1 cellular context compared by ENCODE assay signal in the genomic region with DNA sequence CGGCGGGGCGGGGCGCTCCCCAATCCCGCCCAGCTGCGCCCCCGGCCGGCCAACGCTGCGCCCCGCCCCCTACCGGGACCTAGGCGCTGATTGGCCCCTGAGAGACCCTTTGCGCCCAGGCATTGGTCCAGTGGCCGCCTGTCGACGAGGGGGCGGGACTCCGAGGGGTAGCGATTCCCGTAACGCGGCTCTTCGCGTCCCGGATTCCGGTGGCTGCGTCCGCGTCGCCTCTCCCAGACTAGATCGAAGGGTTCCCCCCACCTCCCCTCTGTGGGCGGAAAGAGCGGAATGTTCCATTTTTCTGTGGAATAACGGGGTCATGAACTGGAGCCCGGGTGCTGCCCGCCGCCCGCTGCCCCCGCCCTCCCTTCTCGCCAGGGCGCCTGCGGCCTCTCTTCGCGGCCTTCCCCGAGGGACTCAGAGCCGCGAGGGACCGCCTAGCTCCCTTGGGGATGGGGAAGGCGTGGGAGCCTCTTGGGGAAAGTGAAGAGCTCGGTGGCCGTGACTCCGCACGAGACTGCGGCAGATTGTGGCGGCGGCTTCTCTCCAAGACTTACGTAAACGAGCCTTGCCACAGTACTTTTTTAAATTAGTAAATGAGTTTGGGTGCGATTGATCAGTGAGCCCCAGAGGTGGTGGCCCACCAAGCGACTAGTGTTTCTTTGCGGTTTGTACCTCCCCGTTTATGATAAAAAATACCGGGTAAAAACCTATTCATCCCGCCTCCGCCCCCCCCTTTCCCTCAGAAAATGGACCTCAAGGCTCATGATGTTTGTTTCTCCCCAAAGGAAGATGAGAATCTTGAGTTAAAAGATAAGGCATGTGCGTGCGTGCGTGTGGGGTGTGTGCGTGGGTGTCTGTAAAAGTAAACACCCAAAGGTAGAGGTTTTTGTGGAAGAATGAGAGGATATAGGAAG.
A peak's percentile ranks its signal among the peaks of the same experiment; 100 is the strongest.
TF ChIP-seq lines count a peak whose summit lies in the region.

No MANE protein-coding gene starts in this region.

TF ChIP-seq in A549, 52 proteins besides CTCF, POLR2A, EP300 and RAD21 (continued from another document):
- TF ChIP-seq HEYL (CRISPR knock-in tag; IDR thresholded peaks at IDR 0.05) (no peak), ZC3H11A (IDR thresholded peaks at IDR 0.05) (no peak), HMGXB4 (CRISPR knock-in tag; IDR thresholded peaks at IDR 0.05; ENCODE audit: borderline replicate concordance) (no peak), EHMT2 (IDR thresholded peaks at IDR 0.05; ENCODE audit: low read depth) (no peak), EHF (CRISPR knock-in tag; IDR thresholded peaks at IDR 0.05) (no peak), JUN (IDR thresholded peaks at IDR 0.05) (peak; percentile 71 to 92; a peak in 3 of 5 replicates), PHF8 (IDR thresholded peaks at IDR 0.05; ENCODE audit: borderline replicate concordance, low read depth) (peak; percentile 66; the same call in 1 of the 2 replicates), SMC3 (IDR thresholded peaks at IDR 0.05) (no peak), CHD4 (IDR thresholded peaks at IDR 0.05; ENCODE audit: borderline replicate concordance) (no peak), E2F6 (IDR thresholded peaks at IDR 0.05; ENCODE audit: borderline replicate concordance, low read depth) (peak; percentile 49; the same call in 1 of the 2 replicates), ESRRA (IDR thresholded peaks at IDR 0.05; ENCODE audit: borderline replicate concordance, low read length) (no peak), NPAS2 (CRISPR knock-in tag; IDR thresholded peaks at IDR 0.05; ENCODE audit: borderline replicate concordance) (no peak), KDM1A (IDR thresholded peaks at IDR 0.05; ENCODE audit: low read depth) (no peak), REST (IDR thresholded peaks at IDR 0.05) (no peak), HOXA7 (CRISPR knock-in tag; IDR thresholded peaks at IDR 0.05) (no peak), MAFK (IDR thresholded peaks at IDR 0.05; ENCODE audit: partially characterized antibody) (no peak), MAZ (IDR thresholded peaks at IDR 0.05; ENCODE audit: borderline replicate concordance, low read depth, low read length) (no peak), POLR2AphosphoS2 (conservative IDR thresholded peaks at IDR 0.05; ENCODE audit: low read length) (no peak), RCOR1 (IDR thresholded peaks at IDR 0.05; ENCODE audit: low read depth, low read length) (no peak)
- TF ChIP-seq, protein P1, sequence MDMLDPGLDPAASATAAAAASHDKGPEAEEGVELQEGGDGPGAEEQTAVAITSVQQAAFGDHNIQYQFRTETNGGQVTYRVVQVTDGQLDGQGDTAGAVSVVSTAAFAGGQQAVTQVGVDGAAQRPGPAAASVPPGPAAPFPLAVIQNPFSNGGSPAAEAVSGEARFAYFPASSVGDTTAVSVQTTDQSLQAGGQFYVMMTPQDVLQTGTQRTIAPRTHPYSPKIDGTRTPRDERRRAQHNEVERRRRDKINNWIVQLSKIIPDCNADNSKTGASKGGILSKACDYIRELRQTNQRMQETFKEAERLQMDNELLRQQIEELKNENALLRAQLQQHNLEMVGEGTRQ (IDR thresholded peaks at IDR 0.05): no peak
- TF ChIP-seq, protein P2, sequence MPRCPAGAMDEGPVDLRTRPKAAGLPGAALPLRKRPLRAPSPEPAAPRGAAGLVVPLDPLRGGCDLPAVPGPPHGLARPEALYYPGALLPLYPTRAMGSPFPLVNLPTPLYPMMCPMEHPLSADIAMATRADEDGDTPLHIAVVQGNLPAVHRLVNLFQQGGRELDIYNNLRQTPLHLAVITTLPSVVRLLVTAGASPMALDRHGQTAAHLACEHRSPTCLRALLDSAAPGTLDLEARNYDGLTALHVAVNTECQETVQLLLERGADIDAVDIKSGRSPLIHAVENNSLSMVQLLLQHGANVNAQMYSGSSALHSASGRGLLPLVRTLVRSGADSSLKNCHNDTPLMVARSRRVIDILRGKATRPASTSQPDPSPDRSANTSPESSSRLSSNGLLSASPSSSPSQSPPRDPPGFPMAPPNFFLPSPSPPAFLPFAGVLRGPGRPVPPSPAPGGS (IDR thresholded peaks at IDR 0.05): no peak; the same call in 2 of the 3 replicates
